In genomic region chr16:81652798-81653505, GRCh38 we compare ENCODE assay signal across 10 cellular contexts.
A peak's percentile ranks its signal among the peaks of the same experiment; 100 is the strongest.
DNase-seq lines count a peak whose midpoint lies in the region; ATAC-seq, FAIRE-seq and TF ChIP-seq lines count a peak whose summit lies in the region.
"Had no signal": no experiment of that assay in that cellular context is flagged by ENCODE, and none has a peak within 500 bp of the region (broad histone marks: within the 10 kb centered on the region; RNA-seq: fewer than 3 reads in every experiment).

No MANE protein-coding gene starts in this region.

- intact Hi-C loops in colonic mucosa (cut with DNase I), result no loop called here
- intact Hi-C loops in kidney (cut with DNase I), result no loop called here

- no peaks in the 10 kb centered on the region for H3K27me3 Mint-ChIP-seq in osteocyte (ENCODE audit: unreplicated experiment)
- H3K27me3 Mint-ChIP-seq: stimulated activated naive B cell treated with anti-CD40 and anti-IgM and Interleukin-4, amounts not matched to agents 10 μg/mL and 1 μg/mL and 100 μg/mL, for 72 hours had no signal

- FAIRE-seq in kidney (lab: Jason Lieb, UNC), result no peak

- peaks cover 13% of the 10 kb centered on the region for H3K4me1 Mint-ChIP-seq in osteocyte (ENCODE audit: unreplicated experiment)

- peak overlapping the region; percentile 53 to 59 for H3K9ac ChIP-seq in colonic mucosa (ENCODE audit: low read depth in 2 of 2, low read length in 2 of 2)
- H3K9ac ChIP-seq in kidney (ENCODE audit: low read length in 2 of 2), result no peak overlapping the region

- no peak overlapping the region for H3K27ac Mint-ChIP-seq in osteocyte (ENCODE audit: unreplicated experiment)
- H3K27ac Mint-ChIP-seq: stimulated activated naive B cell treated with anti-CD40 and anti-IgM and Interleukin-4, amounts not matched to agents 10 μg/mL and 1 μg/mL and 100 μg/mL, for 72 hours had no signal

- H3K9me3 Mint-ChIP-seq in osteocyte (ENCODE audit: unreplicated experiment), result no peaks in the 10 kb centered on the region
- H3K9me3 Mint-ChIP-seq: stimulated activated naive B cell treated with anti-CD40 and anti-IgM and Interleukin-4, amounts not matched to agents 10 μg/mL and 1 μg/mL and 100 μg/mL, for 72 hours had no signal

- H3K36me3 Mint-ChIP-seq in osteocyte (ENCODE audit: unreplicated experiment), result peaks cover 2% of the 10 kb centered on the region

- no peaks in the 10 kb centered on the region for H3K9me3 ChIP-seq in colonic mucosa
- H3K9me3 ChIP-seq in kidney (ENCODE audit: control insufficient read depth in 1 of 2, low read length in 2 of 2), result no peaks in the 10 kb centered on the region

- ATAC-seq in HG02938 (IDR thresholded peaks at IDR 0.05; ENCODE audit: unreplicated experiment), result no peak
- ATAC-seq: stimulated activated naive B cell treated with anti-CD40 and anti-IgM and Interleukin-4, amounts not matched to agents 10 μg/mL and 1 μg/mL and 100 μg/mL, for 72 hours had no signal

- no peak overlapping the region for H3K4me3 Mint-ChIP-seq in osteocyte (ENCODE audit: unreplicated experiment)
- H3K4me3 Mint-ChIP-seq: stimulated activated naive B cell treated with anti-CD40 and anti-IgM and Interleukin-4, amounts not matched to agents 10 μg/mL and 1 μg/mL and 100 μg/mL, for 72 hours had no signal

- H3K4me1 ChIP-seq in colonic mucosa (no peaks in the 10 kb centered on the region), kidney (ENCODE audit: control insufficient read depth in 1 of 2, insufficient read depth in 1 of 2, low read depth in 1 of 2, low read length in 2 of 2) (peaks cover 17 to 25% of the 10 kb centered on the region in 2 donors)

- H3K4me3 ChIP-seq in colonic mucosa (peak overlapping the region; percentile 1), kidney (ENCODE audit: low read length in 2 of 2) (peak overlapping the region in 1 of 2 donors; percentile 3)
- H3K4me3 ChIP-seq: coronary artery had no signal

- H3K36me3 ChIP-seq in colonic mucosa (peaks cover 10% of the 10 kb centered on the region), kidney (ENCODE audit: control insufficient read depth in 1 of 2, insufficient read depth in 2 of 2, low read length in 2 of 2) (peaks cover 2 to 8% of the 10 kb centered on the region in 2 donors)

- DNase-seq in COR-L47 (lab: John Stamatoyannopoulos, UW) (peak; percentile 95), GM20000 (ENCODE audit: low spot score) (peak; percentile 71), NCI-H1694 (lab: John Stamatoyannopoulos, UW) (peak; percentile 92), colonic mucosa (no peak), 8988T (no peak), kidney (no peak), osteocyte (ENCODE audit: extremely low spot score, unreplicated experiment) (no peak)
- DNase-seq: stimulated activated naive B cell treated with anti-CD40 and anti-IgM and Interleukin-4, amounts not matched to agents 10 μg/mL and 1 μg/mL and 100 μg/mL, for 72 hours had no signal

- H3K27ac ChIP-seq in colonic mucosa (peak overlapping the region; percentile 53), kidney (ENCODE audit: low read depth in 2 of 2, low read length in 2 of 2) (no peak overlapping the region)
- H3K27ac ChIP-seq: coronary artery had no signal

- TF ChIP-seq CTCF in GM20000 (IDR thresholded peaks at IDR 0.05; ENCODE audit: extremely low read depth, missing control alignments) (no peak), colonic mucosa (IDR thresholded peaks at IDR 0.05) (no peak), kidney (IDR thresholded peaks at IDR 0.05; ENCODE audit: borderline replicate concordance, extremely low read depth, insufficient read depth) (no peak), osteocyte (IDR thresholded peaks at IDR 0.05) (no peak)

- H3K27me3 ChIP-seq in colonic mucosa, result no peaks in the 10 kb centered on the region

Comparison
In these comparisons a context has a peak if more than half of its experiments do, and no peak if none do; other contexts are left out.
1. DNase-seq: peak in COR-L47 (single experiment), GM20000 (single experiment) and NCI-H1694 (single experiment); none in colonic mucosa (single experiment), 8988T (single experiment), kidney (single experiment) and osteocyte (single experiment).
2. H3K9ac ChIP-seq: peak in colonic mucosa (2 of 2); none in kidney (0 of 2).